Comparison of ENCODE assay signal across 8 cellular contexts in the genomic region with DNA sequence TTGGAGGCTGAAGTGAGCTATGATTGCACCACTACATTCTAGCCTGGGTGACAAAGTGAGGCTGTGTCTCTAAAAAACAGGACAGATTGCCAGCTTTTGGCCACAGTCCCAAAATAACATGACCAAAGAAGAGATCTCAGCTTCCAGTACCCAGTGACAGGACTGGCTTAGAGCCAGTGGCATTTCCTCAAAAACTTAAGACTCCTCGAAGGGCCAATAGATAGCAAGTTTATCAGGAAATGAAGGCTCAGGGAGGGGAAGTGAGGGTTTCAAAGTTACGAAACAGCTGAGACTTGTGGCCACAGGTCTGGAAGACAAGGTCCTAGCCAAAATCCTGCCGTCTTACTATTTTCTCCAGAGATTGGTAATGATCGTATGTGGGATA. TPM values are rescaled to one million over a fixed set of nuclear protein-coding genes. Genes with fewer than 3 reads are reported as not detected.
DNase-seq lines count a peak whose midpoint lies in the region; ATAC-seq and TF ChIP-seq lines count a peak whose summit lies in the region.

No MANE protein-coding gene starts in this region.

- peaks cover 8% of the 10 kb centered on the region for H4K20me1 ChIP-seq in Loucy (ENCODE audit: insufficient read depth, low read length, poor library complexity, severe bottlenecking)

- H3K9me3 ChIP-seq in Loucy (ENCODE audit: insufficient read depth, low read depth, low read length): no peaks in the 10 kb centered on the region
- no peaks in the 10 kb centered on the region for H3K9me3 ChIP-seq in right atrium auricular region

- intact Hi-C loops in activated CD4-positive, alpha-beta memory T cell treated with anti-CD3 and anti-CD28 coated beads for 36 hours (cut with micrococcal nuclease): no loop called here

- peaks cover 14% of the 10 kb centered on the region for H3F3A ChIP-seq in Loucy (ENCODE audit: low read depth)

- H3K4me3 Mint-ChIP-seq in activated CD4-positive, alpha-beta memory T cell treated with anti-CD3 and anti-CD28 coated beads for 36 hours: no peak overlapping the region
- H3K4me3 Mint-ChIP-seq in stimulated activated memory B cell treated with anti-CD40 and anti-IgM and Interleukin-4, amounts not matched to agents 10 μg/mL and 1 μg/mL and 100 μg/mL, for 72 hours: no peak overlapping the region

- H3K27ac Mint-ChIP-seq in activated CD4-positive, alpha-beta memory T cell treated with anti-CD3 and anti-CD28 coated beads for 36 hours: peak overlapping the region; percentile 39
- H3K27ac Mint-ChIP-seq in stimulated activated memory B cell treated with anti-CD40 and anti-IgM and Interleukin-4, amounts not matched to agents 10 μg/mL and 1 μg/mL and 100 μg/mL, for 72 hours: no peak overlapping the region

- H3K4me2 ChIP-seq in Loucy (ENCODE audit: low read depth, low read length, poor library complexity, severe bottlenecking): peak overlapping the region; percentile 38

- H3K36me3 ChIP-seq in Loucy (ENCODE audit: insufficient read depth, low read length): peaks cover 10% of the 10 kb centered on the region; the same call in 1 of the 2 replicates
- H3K36me3 ChIP-seq in right atrium auricular region: peaks cover 2% of the 10 kb centered on the region

- CTCF ChIA-PET in activated CD4-positive, alpha-beta memory T cell treated with anti-CD3 and anti-CD28 coated beads for 36 hours (lab: Charles Lee): interaction anchor here (1.2 kb wide), 1 partner anchor 41 kb away, joined by 5 read pairs; a partner anchor contains a TSS

- H3K9me3 Mint-ChIP-seq in activated CD4-positive, alpha-beta memory T cell treated with anti-CD3 and anti-CD28 coated beads for 36 hours: no peaks in the 10 kb centered on the region
- H3K9me3 Mint-ChIP-seq in stimulated activated memory B cell treated with anti-CD40 and anti-IgM and Interleukin-4, amounts not matched to agents 10 μg/mL and 1 μg/mL and 100 μg/mL, for 72 hours: no peaks in the 10 kb centered on the region

- no peaks in the 10 kb centered on the region for H3K27me3 ChIP-seq in Loucy (ENCODE audit: insufficient read depth, low read length, poor library complexity, severe bottlenecking)
- H3K27me3 ChIP-seq in right atrium auricular region: no peaks in the 10 kb centered on the region

- DNase-seq in DMS 273 treated with DMSO at 0.1 percent for 48 hours (lab: John Stamatoyannopoulos, UW): peak; percentile 38
- peak; percentile 18 for DNase-seq in activated CD4-positive, alpha-beta memory T cell treated with anti-CD3 and anti-CD28 coated beads for 36 hours
- peak; percentile 91 for DNase-seq in right atrium auricular region (ENCODE audit: low spot score)
- DNase-seq in NCI-H2107 (lab: John Stamatoyannopoulos, UW): no peak

- peaks cover 26% of the 10 kb centered on the region for H3K4me1 ChIP-seq in Loucy (ENCODE audit: insufficient read depth, low read length, poor library complexity, severe bottlenecking)
- peaks cover 0 to 30% of the 10 kb centered on the region in 2 donors for H3K4me1 ChIP-seq in right atrium auricular region

- peak; percentile 58 for ATAC-seq in stimulated activated memory B cell treated with anti-CD40 and anti-IgM and Interleukin-4, amounts not matched to agents 10 μg/mL and 1 μg/mL and 100 μg/mL, for 72 hours
- ATAC-seq in HG02885 (IDR thresholded peaks at IDR 0.05; ENCODE audit: poor library complexity, unreplicated experiment) (no peak), GM18517 (IDR thresholded peaks at IDR 0.05; ENCODE audit: unreplicated experiment) (no peak)

- POLR2A ChIA-PET in activated CD4-positive, alpha-beta memory T cell treated with anti-CD3 and anti-CD28 coated beads for 36 hours (lab: Charles Lee): interaction anchor here (1.1 kb wide), 1 partner anchor 10 kb away, joined by 3 read pairs; no protein-coding TSS in a partner anchor

- H3K27ac ChIP-seq in right atrium auricular region: peak overlapping the region in 1 of 2 donors; percentile 35

- H2AFZ ChIP-seq in Loucy (ENCODE audit: low read length): no peak overlapping the region

- H3K27me3 Mint-ChIP-seq in activated CD4-positive, alpha-beta memory T cell treated with anti-CD3 and anti-CD28 coated beads for 36 hours: no peaks in the 10 kb centered on the region
- H3K27me3 Mint-ChIP-seq in stimulated activated memory B cell treated with anti-CD40 and anti-IgM and Interleukin-4, amounts not matched to agents 10 μg/mL and 1 μg/mL and 100 μg/mL, for 72 hours: no peaks in the 10 kb centered on the region

- H3K4me3 ChIP-seq in Loucy (ENCODE audit: low read length, poor library complexity, severe bottlenecking) (no peak overlapping the region), right atrium auricular region (no peak overlapping the region)

- no peaks in the 10 kb centered on the region for H3K9me2 ChIP-seq in Loucy (replicated peaks; ENCODE audit: low read depth, low read length)

- no peaks in the 10 kb centered on the region for H3K79me2 ChIP-seq in Loucy (ENCODE audit: insufficient read depth, low read length)

- peaks cover 5% of the 10 kb centered on the region for H3K4me1 Mint-ChIP-seq in activated CD4-positive, alpha-beta memory T cell treated with anti-CD3 and anti-CD28 coated beads for 36 hours (ENCODE audit: low read depth)
- H3K4me1 Mint-ChIP-seq in stimulated activated memory B cell treated with anti-CD40 and anti-IgM and Interleukin-4, amounts not matched to agents 10 μg/mL and 1 μg/mL and 100 μg/mL, for 72 hours: peaks cover 11% of the 10 kb centered on the region

- no peak overlapping the region for H3K9ac ChIP-seq in Loucy (ENCODE audit: low read depth, low read length, poor library complexity, severe bottlenecking)

- peaks cover 4% of the 10 kb centered on the region for H3K36me3 Mint-ChIP-seq in activated CD4-positive, alpha-beta memory T cell treated with anti-CD3 and anti-CD28 coated beads for 36 hours
- no peaks in the 10 kb centered on the region for H3K36me3 Mint-ChIP-seq in stimulated activated memory B cell treated with anti-CD40 and anti-IgM and Interleukin-4, amounts not matched to agents 10 μg/mL and 1 μg/mL and 100 μg/mL, for 72 hours

- TF ChIP-seq CTCF in Loucy (conservative IDR thresholded peaks at IDR 0.05; ENCODE audit: low read length): no peak
- no peak for TF ChIP-seq CTCF in right atrium auricular region (IDR thresholded peaks at IDR 0.05)

RNA-seq across cellular contexts. Expression of a gene that starts 6.3 kb away (rescaled TPM):
- 10 to 100 TPM; 18.9 to 19.7 TPM for total RNA-seq in activated CD4-positive, alpha-beta memory T cell treated with anti-CD3 and anti-CD28 coated beads for 36 hours
- total RNA-seq in right atrium auricular region: 1 to 10 TPM; 3.2 to 5.0 TPM

RNA-seq across cellular contexts. Expression of a gene that starts 41.4 kb away (rescaled TPM):
- total RNA-seq in activated CD4-positive, alpha-beta memory T cell treated with anti-CD3 and anti-CD28 coated beads for 36 hours: 10 to 100 TPM; 69.8 to 77.6 TPM
- total RNA-seq in right atrium auricular region: 10 to 100 TPM; 47.3 to 54.6 TPM

RNA-seq across cellular contexts. Expression of a gene that starts 52.8 kb away (rescaled TPM):
- 100 to 1,000 TPM; 200 to 203 TPM for total RNA-seq in activated CD4-positive, alpha-beta memory T cell treated with anti-CD3 and anti-CD28 coated beads for 36 hours
- total RNA-seq in right atrium auricular region: 10 to 100 TPM; 44.5 to 47.2 TPM

Comparison
In these comparisons a context has a peak if more than half of its experiments do, and no peak if none do; other contexts are left out.
1. RNA of a gene that starts 52.8 kb away (total RNA-seq): 200 to 203 TPM in activated CD4-positive, alpha-beta memory T cell treated with anti-CD3 and anti-CD28 coated beads for 36 hours; 44.5 to 47.2 TPM in right atrium auricular region; every median in the first group is over 4 times any median in the second.